In the genomic region with DNA sequence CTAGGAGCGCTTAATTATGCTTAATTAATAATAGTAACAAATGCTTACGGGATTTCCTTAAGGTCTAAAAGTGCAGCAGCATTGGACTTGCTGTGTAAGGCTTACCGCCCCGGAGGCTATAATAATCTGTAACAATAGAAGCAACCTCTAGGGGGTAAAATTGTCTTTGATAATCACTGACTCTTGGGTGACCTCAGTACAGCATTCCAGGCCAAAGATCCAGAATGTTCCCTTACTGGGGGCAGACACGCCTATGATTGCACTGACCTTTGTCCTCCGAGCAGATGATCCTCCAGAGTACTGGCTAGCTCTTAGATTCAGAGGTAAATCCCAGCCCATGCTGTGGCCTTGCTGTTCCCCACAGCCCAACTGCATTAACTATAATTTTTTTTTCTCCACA, we compare ENCODE assay signal across 15 cellular contexts. TPM values are rescaled to one million over a fixed set of nuclear protein-coding genes. Genes with fewer than 3 reads are reported as not detected.
DNase-seq lines count a peak whose midpoint lies in the region; ATAC-seq, FAIRE-seq and TF ChIP-seq lines count a peak whose summit lies in the region.
"Had no signal": no experiment of that assay in that cellular context is flagged by ENCODE, and none has a peak within 500 bp of the region (broad histone marks: within the 10 kb centered on the region; RNA-seq: fewer than 3 reads in every experiment).

No MANE protein-coding gene starts in this region.

- H3K9me3 Mint-ChIP-seq in neural crest cell, result no peaks in the 10 kb centered on the region
- H3K9me3 Mint-ChIP-seq: activated naive CD8-positive, alpha-beta T cell treated with anti-CD3 and anti-CD28 coated beads, Interleukin-2, amount 10 ng/mL, durations not matched to agents 7 days and 5 days had no signal

- H3K27ac Mint-ChIP-seq in neural crest cell (ENCODE audit: unreplicated experiment), result no peak overlapping the region
- H3K27ac Mint-ChIP-seq: activated naive CD8-positive, alpha-beta T cell treated with anti-CD3 and anti-CD28 coated beads, Interleukin-2, amount 10 ng/mL, durations not matched to agents 7 days and 5 days had no signal

- no peak for FAIRE-seq in urothelium cell line (lab: Jason Lieb, UNC)

- no peak for ATAC-seq in HG02938 (IDR thresholded peaks at IDR 0.05; ENCODE audit: unreplicated experiment)

- H3K4me3 ChIP-seq in fibroblast of mammary gland (ENCODE audit: control insufficient read depth, low read depth, low read length), result no peak overlapping the region
- H3K4me3 ChIP-seq: BLaER1 had no signal

- TF ChIP-seq CTCF in AG09319 (IDR thresholded peaks at IDR 0.05; ENCODE audit: low read depth, low read length) (no peak; the same call in 1 of the 2 replicates), fibroblast of mammary gland (conservative IDR thresholded peaks at IDR 0.05; ENCODE audit: control insufficient read depth, insufficient read depth, low read depth, low read length) (peak; percentile 12), neural crest cell (conservative IDR thresholded peaks at IDR 0.05) (peak; percentile 37), GM20000 (IDR thresholded peaks at IDR 0.05; ENCODE audit: extremely low read depth, missing control alignments) (no peak)

- H3K4me1 Mint-ChIP-seq in neural crest cell, result no peaks in the 10 kb centered on the region
- H3K4me1 Mint-ChIP-seq: activated naive CD8-positive, alpha-beta T cell treated with anti-CD3 and anti-CD28 coated beads, Interleukin-2, amount 10 ng/mL, durations not matched to agents 7 days and 5 days had no signal

- peak; percentile 32 for DNase-seq in AG09319 (ENCODE audit: extremely low read depth, low read depth)
- DNase-seq in M059J (ENCODE audit: low read depth), result peak; percentile 15
- DNase-seq in fibroblast of mammary gland (ENCODE audit: low read depth), result peak; percentile 36
- DNase-seq in neural crest cell (ENCODE audit: low read depth, low spot score), result no peak
- DNase-seq in urothelium cell line (ENCODE audit: low spot score), result no peak
- DNase-seq in GM20000 (ENCODE audit: low spot score), result no peak
- DNase-seq in Kasumi-1 (lab: John Stamatoyannopoulos, UW), result no peak
- DNase-seq: activated naive CD8-positive, alpha-beta T cell treated with anti-CD3 and anti-CD28 coated beads, Interleukin-2, amount 10 ng/mL, durations not matched to agents 7 days and 5 days; head of caudate nucleus; NCI-H510A treated with DMSO at 0.1 percent for 48 hours; nucleus accumbens; stimulated activated CD4-positive, alpha-beta T cell treated with anti-CD3 and anti-CD28 coated beads, Interleukin-15, amount 100 ng/mL, for 24 hours had no signal

- peaks cover 21% of the 10 kb centered on the region for H3K36me3 Mint-ChIP-seq in neural crest cell (ENCODE audit: low read depth)

- H3K27me3 Mint-ChIP-seq in neural crest cell (ENCODE audit: low read depth), result no peaks in the 10 kb centered on the region
- H3K27me3 Mint-ChIP-seq: activated naive CD8-positive, alpha-beta T cell treated with anti-CD3 and anti-CD28 coated beads, Interleukin-2, amount 10 ng/mL, durations not matched to agents 7 days and 5 days had no signal

- no peak overlapping the region for H3K4me3 Mint-ChIP-seq in neural crest cell
- H3K4me3 Mint-ChIP-seq: activated naive CD8-positive, alpha-beta T cell treated with anti-CD3 and anti-CD28 coated beads, Interleukin-2, amount 10 ng/mL, durations not matched to agents 7 days and 5 days had no signal

RNA-seq across cellular contexts. Expression of gene LSM6, which starts 16.5 kb away (rescaled TPM):
- total RNA-seq in M059J (2014; rRNA removed; shearing (Covaris generic)), result 38.8 and 68.8 TPM in 2 replicates
- 56.2 and 66.0 TPM in 2 replicates for total RNA-seq in neural crest cell

RNA-seq across cellular contexts. Expression of gene REELD1, which starts 22.3 kb away (rescaled TPM):
- not detected in 2 replicates for total RNA-seq in M059J (2014; rRNA removed; shearing (Covaris generic))
- not detected in 2 replicates for total RNA-seq in neural crest cell
- total RNA-seq: lung microvascular endothelial cell had no signal

Comparison
In these comparisons a context has a peak if more than half of its experiments do, and no peak if none do; other contexts are left out.
1. DNase-seq: peak in AG09319 (single experiment), M059J (single experiment) and fibroblast of mammary gland (single experiment); none in neural crest cell (single experiment), urothelium cell line (single experiment), GM20000 (single experiment) and Kasumi-1 (0 of 2).
2. CTCF ChIP-seq: peak in fibroblast of mammary gland (single experiment) and neural crest cell (single experiment); none in AG09319 (single experiment) and GM20000 (single experiment).